ENCODE assay signal across 1 cellular context in genomic region chr2:176001281-176001902, GRCh38.
A peak's percentile ranks its signal among the peaks of the same experiment; 100 is the strongest.
TF ChIP-seq lines count a peak whose summit lies in the region.

No MANE protein-coding gene starts in this region.

TF ChIP-seq in HepG2, 621 proteins besides CTCF, POLR2A, EP300 and RAD21 (continued from another document and continues in another):
- TF ChIP-seq ZNF784 (CRISPR knock-in tag; IDR thresholded peaks at IDR 0.05; ENCODE audit: borderline replicate concordance) (peak; percentile 17; the same call in 1 of the 2 replicates), BCL3 (CRISPR knock-in tag; IDR thresholded peaks at IDR 0.05) (0 out of 2 replicates have a peak, but pooled peaks have one; percentile 33), ZEB1 (IDR thresholded peaks at IDR 0.05; ENCODE audit: insufficient replicate concordance, low read depth) (no peak), ATF3 (CRISPR knock-in tag; IDR thresholded peaks at IDR 0.05) (0 out of 2 replicates have a peak, but pooled peaks have one; percentile 4), TSC22D2 (CRISPR knock-in tag; IDR thresholded peaks at IDR 0.05; ENCODE audit: borderline replicate concordance) (peak; percentile 17; the same call in 1 of the 2 replicates), HMGXB4 (CRISPR knock-in tag; IDR thresholded peaks at IDR 0.05; ENCODE audit: borderline replicate concordance in 1 of 2, low read depth in 1 of 2) (0 out of 4 replicates have a peak, but pooled peaks of 1 of the 2 experiments have one; percentile 32), MAFF (IDR thresholded peaks at IDR 0.05; ENCODE audit: low read depth, low read length) (peak; percentile 52; the same call in 1 of the 2 replicates), CENPX (CRISPR knock-in tag; IDR thresholded peaks at IDR 0.05) (no peak), ZNF547 (CRISPR knock-in tag; IDR thresholded peaks at IDR 0.05) (peak; percentile 69; the same call in 1 of the 2 replicates), IKZF5 (CRISPR knock-in tag; IDR thresholded peaks at IDR 0.05) (peak; percentile 14), POLR2AphosphoS5 (IDR thresholded peaks at IDR 0.05; ENCODE audit: low read depth, low read length) (peak; percentile 57; the same call in 1 of the 2 replicates), THYN1 (CRISPR knock-in tag; IDR thresholded peaks at IDR 0.05; ENCODE audit: borderline replicate concordance, low read depth) (no peak), ZNF496 (CRISPR knock-in tag; IDR thresholded peaks at IDR 0.05; ENCODE audit: insufficient replicate concordance) (no peak), CBX1 (IDR thresholded peaks at IDR 0.05; ENCODE audit: low read depth) (peak; percentile 13), REXO4 (CRISPR knock-in tag; IDR thresholded peaks at IDR 0.05; ENCODE audit: borderline replicate concordance) (0 out of 2 replicates have a peak, but pooled peaks have one; percentile 57), ZNF431 (CRISPR knock-in tag; IDR thresholded peaks at IDR 0.05; ENCODE audit: borderline replicate concordance, low read depth) (0 out of 2 replicates have a peak, but pooled peaks have one; percentile 29), FOXP4 (CRISPR knock-in tag; IDR thresholded peaks at IDR 0.05) (peak; percentile 63), SRY (CRISPR knock-in tag; IDR thresholded peaks at IDR 0.05) (peak; percentile 82), ZNF224 (CRISPR knock-in tag; IDR thresholded peaks at IDR 0.05) (peak; percentile 80; the same call in 1 of the 2 replicates), ZBTB49 (CRISPR knock-in tag; IDR thresholded peaks at IDR 0.05; ENCODE audit: borderline replicate concordance) (no peak), ZNF18 (CRISPR knock-in tag; IDR thresholded peaks at IDR 0.05; ENCODE audit: insufficient replicate concordance) (peak; percentile 70), RBAK (CRISPR knock-in tag; IDR thresholded peaks at IDR 0.05) (0 out of 2 replicates have a peak, but pooled peaks have one; percentile 1), ZNF512B (CRISPR knock-in tag; IDR thresholded peaks at IDR 0.05; ENCODE audit: borderline replicate concordance) (peak; percentile 47), SMAD3 (CRISPR knock-in tag; IDR thresholded peaks at IDR 0.05) (no peak), FOXA3 (CRISPR knock-in tag; IDR thresholded peaks at IDR 0.05) (peak; percentile 25; the same call in 1 of the 2 replicates), AKAP8 (CRISPR knock-in tag; IDR thresholded peaks at IDR 0.05) (no peak), EED (CRISPR knock-in tag; IDR thresholded peaks at IDR 0.05) (no peak; the same call in 1 of the 2 replicates), HNRNPH1 (optimal IDR thresholded peaks at IDR 0.05; ENCODE audit: low read depth, low read length) (peak; percentile 5), ZSCAN20 (CRISPR knock-in tag; IDR thresholded peaks at IDR 0.05; ENCODE audit: borderline replicate concordance) (0 out of 2 replicates have a peak, but pooled peaks have one; percentile 11), PRDM15 (CRISPR knock-in tag; IDR thresholded peaks at IDR 0.05) (no peak), MXD4 (CRISPR knock-in tag; IDR thresholded peaks at IDR 0.05) (peak; percentile 20; the same call in 1 of the 2 replicates), ZNF589 (CRISPR knock-in tag; conservative IDR thresholded peaks at IDR 0.05) (0 out of 2 replicates have a peak, but pooled peaks have one; percentile 8), KLF6 (CRISPR knock-in tag; IDR thresholded peaks at IDR 0.05) (no peak; the same call in 1 of the 2 replicates), ZNF546 (CRISPR knock-in tag; conservative IDR thresholded peaks at IDR 0.05) (peak; percentile 31; the same call in 1 of the 2 replicates), SNRNP70 (IDR thresholded peaks at IDR 0.05; ENCODE audit: low read depth, low read length) (no peak), ZNF530 (CRISPR knock-in tag; IDR thresholded peaks at IDR 0.05; ENCODE audit: low read depth) (0 out of 2 replicates have a peak, but pooled peaks have one; percentile 63), MEF2D (CRISPR knock-in tag; IDR thresholded peaks at IDR 0.05) (0 out of 2 replicates have a peak, but pooled peaks have one; percentile 14), RNF2 (conservative IDR thresholded peaks at IDR 0.05; ENCODE audit: low read depth) (0 out of 2 replicates have a peak, but pooled peaks have one; percentile 13), KDM5A (IDR thresholded peaks at IDR 0.05; ENCODE audit: borderline replicate concordance, low read length) (peak; percentile 69; the same call in 1 of the 2 replicates)
